17 cellular contexts compared by ENCODE assay signal in genomic region chr2:130287656-130288026, GRCh38.
"Had no signal": no experiment of that assay in that cellular context is flagged by ENCODE, and none has a peak within 500 bp of the region (broad histone marks: within the 10 kb centered on the region; RNA-seq: fewer than 3 reads in every experiment).

No MANE protein-coding gene starts in this region.

- H3K9me3 ChIP-seq: SK-N-SH had no signal

- ATAC-seq: PC-3 had no signal

- H3K9ac ChIP-seq: SK-N-SH had no signal

- DNase-seq: KBM-7, NCI-H1092 treated with DMSO at 0.1 percent for 48 hours, NCI-H1436, NCI-H187, NCI-H2029, NCI-H2081 treated with DMSO at 0.1 percent for 48 hours, NCI-H2171, NCI-H226, NCI-H446, NCI-H510A, NCI-H524 treated with DMSO at 0.1 percent for 48 hours, NCI-H69, NCI-H774, PC-3, SHP77, SW 1271 had no signal
